ENCODE assay signal across 12 cellular contexts in the genomic region with DNA sequence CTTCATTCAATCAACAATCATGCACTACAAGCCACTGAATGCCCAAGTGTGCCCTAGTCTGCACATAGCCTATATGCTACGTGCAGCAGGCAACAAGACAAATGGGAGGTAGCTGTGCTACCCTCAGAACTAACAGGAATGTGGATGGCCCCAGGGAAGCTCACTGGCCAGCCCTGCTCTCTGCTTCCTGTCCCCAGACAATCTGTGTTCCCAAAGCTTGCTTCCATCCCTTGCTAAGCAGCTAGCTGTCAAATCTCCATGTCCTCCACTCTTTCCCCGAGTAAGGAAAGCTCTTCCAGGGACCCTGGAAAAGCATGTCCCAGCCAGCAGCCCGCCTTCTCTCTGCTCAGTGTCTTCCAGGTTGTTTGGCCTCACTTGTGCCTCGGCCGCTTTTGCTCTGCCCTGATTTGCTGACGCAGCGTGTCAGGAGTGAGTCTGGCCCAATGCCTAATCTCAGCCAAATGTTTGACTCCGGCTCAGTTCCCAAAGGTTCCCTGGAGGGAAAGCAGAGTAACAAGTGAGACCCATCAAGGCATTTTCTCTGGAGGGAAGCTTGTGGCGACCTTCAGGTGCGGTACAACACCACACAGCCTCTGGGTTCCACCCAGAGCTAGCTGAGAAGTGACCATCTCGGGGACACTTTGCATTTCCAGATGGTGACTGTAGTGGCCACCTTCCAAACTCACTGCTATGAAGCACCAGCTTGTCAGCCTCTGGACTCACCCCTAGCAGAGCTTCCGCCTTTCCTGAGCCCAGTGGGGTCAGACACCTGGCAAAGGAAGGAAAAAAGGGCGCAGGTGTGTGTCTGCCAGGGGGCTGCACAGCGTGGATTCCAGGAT.
DNase-seq lines count a peak whose midpoint lies in the region; ATAC-seq, FAIRE-seq and TF ChIP-seq lines count a peak whose summit lies in the region.
"Had no signal": no experiment of that assay in that cellular context is flagged by ENCODE, and none has a peak within 500 bp of the region (broad histone marks: within the 10 kb centered on the region; RNA-seq: fewer than 3 reads in every experiment).

No MANE protein-coding gene starts in this region.

- no peak overlapping the region for H3K27ac ChIP-seq in mesenchymal stem cell (ENCODE audit: low read length, poor library complexity, severe bottlenecking)
- H3K27ac ChIP-seq in tibial artery = peak overlapping the region in 1 of 2 donors; percentile 20
- H3K27ac ChIP-seq: 22Rv1 had no signal

- H3K36me3 Mint-ChIP-seq in dendritic cell treated with granulocyte-macrophage colony-stimulating factor and Interleukin-4, amounts not matched to agents 40 ng/mL and 50 ng/mL, for 4 days (ENCODE audit: low read depth) = no peaks in the 10 kb centered on the region

- no peak overlapping the region for H2BK120ac ChIP-seq in mesenchymal stem cell (ENCODE audit: low read depth, low read length)

- no peak for FAIRE-seq in GM12892 (lab: Jason Lieb, UNC)
- FAIRE-seq: G401.6 had no signal

- peak overlapping the region in 1 of 2 experiments; percentile 30 for H3K4me3 ChIP-seq in mesenchymal stem cell (ENCODE audit: insufficient read depth in 1 of 2, low read depth in 1 of 2, low read length in 2 of 2)
- no peak overlapping the region for H3K4me3 ChIP-seq in tibial artery

- H3K9ac ChIP-seq in mesenchymal stem cell (ENCODE audit: low read length) = no peak overlapping the region

- H2BK12ac ChIP-seq in mesenchymal stem cell (ENCODE audit: low read length in 2 of 2) = peak overlapping the region in 1 of 2 experiments; percentile 35

- peaks cover 5 to 14% of the 10 kb centered on the region in 2 experiments for H3K27me3 ChIP-seq in mesenchymal stem cell (ENCODE audit: control insufficient read depth in 1 of 2, insufficient read depth in 1 of 2, low read length in 2 of 2)
- H3K27me3 ChIP-seq in tibial artery = no peaks in the 10 kb centered on the region

- H3K4ac ChIP-seq in mesenchymal stem cell (ENCODE audit: low read depth in 1 of 2, low read length in 2 of 2) = peak overlapping the region in 1 of 2 experiments; percentile 58

- no peaks in the 10 kb centered on the region for H3K36me3 ChIP-seq in mesenchymal stem cell (ENCODE audit: control insufficient read depth in 1 of 2, insufficient read depth in 2 of 2, low read depth in 1 of 2, low read length in 2 of 2)
- no peaks in the 10 kb centered on the region for H3K36me3 ChIP-seq in tibial artery

- H3K79me1 ChIP-seq in mesenchymal stem cell (replicated peaks; ENCODE audit: low read length, poor library complexity, severe bottlenecking) = no peaks in the 10 kb centered on the region

- H3K23ac ChIP-seq in mesenchymal stem cell (ENCODE audit: low read length in 2 of 2) = peak overlapping the region in 1 of 2 experiments; percentile 11

- no peak for TF ChIP-seq CTCF in tibial artery (IDR thresholded peaks at IDR 0.05)

- H3K4me3 Mint-ChIP-seq in dendritic cell treated with granulocyte-macrophage colony-stimulating factor and Interleukin-4, amounts not matched to agents 40 ng/mL and 50 ng/mL, for 4 days = no peak overlapping the region

- peak overlapping the region; percentile 65 for H4K8ac ChIP-seq in mesenchymal stem cell (ENCODE audit: low read length)

- H3K4me1 ChIP-seq in mesenchymal stem cell (ENCODE audit: control insufficient read depth, insufficient read depth, low read depth, low read length) = no peaks in the 10 kb centered on the region
- H3K4me1 ChIP-seq in tibial artery = peaks cover 0 to 12% (median 11%) of the 10 kb centered on the region in 4 donors

- no peak for TF ChIP-seq POLR2A in GM12892 (IDR thresholded peaks at IDR 0.05; ENCODE audit: low read depth, low read length)

- H3K9me3 Mint-ChIP-seq in dendritic cell treated with granulocyte-macrophage colony-stimulating factor and Interleukin-4, amounts not matched to agents 40 ng/mL and 50 ng/mL, for 4 days = no peaks in the 10 kb centered on the region

- H3K9me3 ChIP-seq in mesenchymal stem cell (ENCODE audit: control insufficient read depth, low read length) (no peaks in the 10 kb centered on the region), tibial artery (no peaks in the 10 kb centered on the region)

- H3K4me1 Mint-ChIP-seq in dendritic cell treated with granulocyte-macrophage colony-stimulating factor and Interleukin-4, amounts not matched to agents 40 ng/mL and 50 ng/mL, for 4 days (ENCODE audit: low read depth) = peaks cover 33% of the 10 kb centered on the region

- no peak overlapping the region for H2AK5ac ChIP-seq in mesenchymal stem cell (ENCODE audit: low read length, severe bottlenecking)

- H3K18ac ChIP-seq in mesenchymal stem cell (ENCODE audit: low read depth in 1 of 2, low read length in 2 of 2) = peak overlapping the region; percentile 6 to 69

- no peak overlapping the region for H2BK5ac ChIP-seq in mesenchymal stem cell (ENCODE audit: low read depth, low read length, poor library complexity, severe bottlenecking)

- H3K14ac ChIP-seq in mesenchymal stem cell (ENCODE audit: low read length in 2 of 2) = peak overlapping the region in 1 of 2 experiments; percentile 45

- intact Hi-C loops in dendritic cell treated with granulocyte-macrophage colony-stimulating factor and Interleukin-4, amounts not matched to agents 40 ng/mL and 50 ng/mL, for 4 days (cut with micrococcal nuclease) = no loop called here
- intact Hi-C loops in tibial artery (cut with DNase I; ENCODE audit: low total_unique reads) = no loop called here

- H3K27ac Mint-ChIP-seq in dendritic cell treated with granulocyte-macrophage colony-stimulating factor and Interleukin-4, amounts not matched to agents 40 ng/mL and 50 ng/mL, for 4 days = peak overlapping the region; percentile 19

- 58% methylated on average over 14 of the region's 14 CpGs for WGBS in mesenchymal stem cell

- no peak for ATAC-seq in GM21367 (IDR thresholded peaks at IDR 0.05; ENCODE audit: unreplicated experiment)

- no peak overlapping the region for H3K4me2 ChIP-seq in mesenchymal stem cell (ENCODE audit: low read length, poor library complexity, severe bottlenecking)

- peak overlapping the region; percentile 54 for H4K91ac ChIP-seq in mesenchymal stem cell (ENCODE audit: low read length)

- peak; percentile 45 for DNase-seq in DMS 273 (lab: John Stamatoyannopoulos, UW; ENCODE audit: unreplicated experiment)
- DNase-seq in DMS 273 treated with DMSO at 0.1 percent for 48 hours (lab: John Stamatoyannopoulos, UW) = no peak
- no peak for DNase-seq in mesenchymal stem cell
- peak; percentile 51 to 79 for DNase-seq in tibial artery
- DNase-seq in GM12892 (ENCODE audit: insufficient read length) = no peak
- DNase-seq in HPDE6-E6E7 (ENCODE audit: extremely low spot score) = no peak
- DNase-seq: activated CD4-positive, alpha-beta T cell treated with anti-CD3 and anti-CD28 coated beads, Interleukin-2, amount 50 U/mL, for 48 hours; HCEC 1CT had no signal

- peaks cover 3% of the 10 kb centered on the region for H3K27me3 Mint-ChIP-seq in dendritic cell treated with granulocyte-macrophage colony-stimulating factor and Interleukin-4, amounts not matched to agents 40 ng/mL and 50 ng/mL, for 4 days

- H2BK15ac ChIP-seq in mesenchymal stem cell (ENCODE audit: low read depth, poor library complexity, severe bottlenecking) = no peak overlapping the region

- H2AFZ ChIP-seq in mesenchymal stem cell (ENCODE audit: low read depth, low read length) = no peak overlapping the region

Comparison
In these comparisons a context has a peak if more than half of its experiments do, and no peak if none do; other contexts are left out.
1. DNase-seq: peak in DMS 273 (single experiment) and tibial artery (2 of 2); none in DMS 273 treated with DMSO at 0.1 percent for 48 hours (single experiment), mesenchymal stem cell (single experiment), GM12892 (single experiment) and HPDE6-E6E7 (single experiment).